ENCODE assay signal across 10 cellular contexts in the genomic region with DNA sequence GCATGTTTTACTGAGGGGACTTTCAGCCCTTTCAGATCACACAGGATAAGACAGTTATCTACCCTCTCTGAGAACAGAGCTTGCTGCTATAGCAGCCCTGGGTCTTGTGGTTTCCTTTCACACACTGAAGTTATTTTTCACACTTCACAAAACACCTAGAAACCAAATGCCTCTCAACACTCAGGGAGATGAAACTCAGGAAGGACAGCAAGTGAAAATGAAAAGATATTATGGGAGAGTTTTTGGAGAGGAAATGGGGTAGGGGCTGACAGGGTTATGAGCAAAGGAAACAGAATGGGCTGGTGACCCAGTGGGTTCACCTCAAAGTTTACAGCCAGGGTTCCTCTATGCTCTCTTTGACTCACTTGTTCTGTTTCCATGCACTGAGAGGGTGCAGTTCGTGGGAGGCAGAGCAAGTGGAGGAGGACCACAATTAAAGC. TPM values are rescaled to one million over a fixed set of nuclear protein-coding genes. Genes with fewer than 3 reads are reported as not detected.
DNase-seq lines count a peak whose midpoint lies in the region; ATAC-seq, FAIRE-seq and TF ChIP-seq lines count a peak whose summit lies in the region.
"Had no signal": no experiment of that assay in that cellular context is flagged by ENCODE, and none has a peak within 500 bp of the region (broad histone marks: within the 10 kb centered on the region; RNA-seq: fewer than 3 reads in every experiment).

No MANE protein-coding gene starts in this region.

- no peaks in the 10 kb centered on the region for H3K27me3 ChIP-seq in small intestine (ENCODE audit: control insufficient read depth in 2 of 2, insufficient read depth in 2 of 2, low read length in 2 of 2)
- no peaks in the 10 kb centered on the region for H3K27me3 ChIP-seq in thyroid gland

- 21 to 32% (median 27%) methylated on average over 1 of the region's 1 CpG for WGBS in small intestine, 3 donors
- 58 to 71% methylated on average over 1 of the region's 1 CpG for WGBS in thyroid gland, 2 donors

- H3K9me3 Mint-ChIP-seq in stimulated activated naive B cell treated with anti-CD40 and anti-IgM and Interleukin-4, amounts not matched to agents 10 μg/mL and 1 μg/mL and 100 μg/mL, for 72 hours = peaks cover 0 to 4% of the 10 kb centered on the region in 2 donors

- H3K4me3 ChIP-seq in small intestine (ENCODE audit: low read depth in 1 of 2, low read length in 2 of 2) = no peak overlapping the region
- no peak overlapping the region for H3K4me3 ChIP-seq in thyroid gland (replicated peaks in 1 of 3)
- H3K4me3 ChIP-seq: thoracic aorta had no signal

- H3K9me3 ChIP-seq in small intestine (ENCODE audit: control insufficient read depth, low read depth) (no peaks in the 10 kb centered on the region), thyroid gland (no peaks in the 10 kb centered on the region)
- H3K9me3 ChIP-seq: thoracic aorta had no signal

- H3K27ac Mint-ChIP-seq in stimulated activated naive B cell treated with anti-CD40 and anti-IgM and Interleukin-4, amounts not matched to agents 10 μg/mL and 1 μg/mL and 100 μg/mL, for 72 hours = no peak overlapping the region

- H3K4me1 Mint-ChIP-seq in stimulated activated naive B cell treated with anti-CD40 and anti-IgM and Interleukin-4, amounts not matched to agents 10 μg/mL and 1 μg/mL and 100 μg/mL, for 72 hours = peaks cover 10 to 12% of the 10 kb centered on the region in 2 donors

- TF ChIP-seq POLR2A in thyroid gland (IDR thresholded peaks at IDR 0.05) = no peak

- no peaks in the 10 kb centered on the region for H3K27me3 Mint-ChIP-seq in stimulated activated naive B cell treated with anti-CD40 and anti-IgM and Interleukin-4, amounts not matched to agents 10 μg/mL and 1 μg/mL and 100 μg/mL, for 72 hours

- H3K36me3 ChIP-seq in small intestine (ENCODE audit: control insufficient read depth in 2 of 2, insufficient read depth in 2 of 2, low read length in 2 of 2) (no peaks in the 10 kb centered on the region), thyroid gland (no peaks in the 10 kb centered on the region)
- H3K36me3 ChIP-seq: thoracic aorta had no signal

- DNase-seq in activated CD4-positive, alpha-beta T cell treated with anti-CD3 and anti-CD28 coated beads for 1 hour = peak; percentile 59
- DNase-seq in small intestine = peak; percentile 73
- no peak for DNase-seq in HUDEP-2 (lab: John Stamatoyannopoulos, UW; ENCODE audit: unreplicated experiment in 76 of 76)
- DNase-seq in stimulated activated naive B cell treated with anti-CD40 and anti-IgM and Interleukin-4, amounts not matched to agents 10 μg/mL and 1 μg/mL and 100 μg/mL, for 72 hours = no peak
- DNase-seq in NCI-H2029 treated with DMSO at 0.1 percent for 48 hours (lab: John Stamatoyannopoulos, UW) = no peak
- DNase-seq in thyroid gland = no peak

- ATAC-seq in GM18502 (IDR thresholded peaks at IDR 0.05; ENCODE audit: poor library complexity, unreplicated experiment) (peak; percentile 77), HG02759 (IDR thresholded peaks at IDR 0.05; ENCODE audit: unreplicated experiment) (peak; percentile 84)
- ATAC-seq in stimulated activated naive B cell treated with anti-CD40 and anti-IgM and Interleukin-4, amounts not matched to agents 10 μg/mL and 1 μg/mL and 100 μg/mL, for 72 hours (replicated peaks) = no peak

- intact Hi-C loops in thyroid gland (cut with DNase I) = no loop called here

- FAIRE-seq in small intestine (lab: Jason Lieb, UNC) = no peak

- no peak for TF ChIP-seq CTCF in thyroid gland (IDR thresholded peaks at IDR 0.05)

- peaks cover 0 to 2% of the 10 kb centered on the region in 2 donors for H3K36me3 Mint-ChIP-seq in stimulated activated naive B cell treated with anti-CD40 and anti-IgM and Interleukin-4, amounts not matched to agents 10 μg/mL and 1 μg/mL and 100 μg/mL, for 72 hours

- H3K27ac ChIP-seq in small intestine (ENCODE audit: low read depth in 1 of 2, low read length in 1 of 2) (peak overlapping the region; percentile 17 to 47), thyroid gland (no peak overlapping the region)
- H3K27ac ChIP-seq: thoracic aorta, VCaP had no signal

- H3K4me1 ChIP-seq in small intestine (ENCODE audit: control insufficient read depth in 2 of 2, insufficient read depth in 1 of 2, low read depth in 1 of 2, low read length in 1 of 2) (no peaks in the 10 kb centered on the region), thyroid gland (no peaks in the 10 kb centered on the region)

- H3K4me3 Mint-ChIP-seq in stimulated activated naive B cell treated with anti-CD40 and anti-IgM and Interleukin-4, amounts not matched to agents 10 μg/mL and 1 μg/mL and 100 μg/mL, for 72 hours = no peak overlapping the region

RNA-seq across cellular contexts. Expression of a gene that starts 17.0 kb away (rescaled TPM):
- polyA plus RNA-seq in small intestine = 10 to 100 TPM in 1 of 3 donors, 1 to 10 TPM in 2; 3.8 to 14.1 (median 9.5) TPM
- 10 to 100 TPM in 2 of 4 donors, 1 to 10 TPM in 2; 6.7 to 32.4 (median 10.4) TPM for total RNA-seq in thyroid gland

RNA-seq across cellular contexts. Expression of a gene that starts 36.3 kb away (rescaled TPM):
- 10 to 100 TPM in 2 of 3 donors, 1 to 10 TPM in 1; 3.8 to 28.1 (median 13.8) TPM for polyA plus RNA-seq in small intestine
- total RNA-seq in thyroid gland = 10 to 100 TPM; 17.7 to 73.6 (median 45.0) TPM

RNA-seq across cellular contexts. Expression of a gene that starts 47.9 kb away (rescaled TPM):
- polyA plus RNA-seq in small intestine = 1 to 10 TPM in 2 of 3 donors, under 1 TPM in 1; 0.89 to 7.5 (median 4.3) TPM
- 10 to 100 TPM in 2 of 4 donors, 1 to 10 TPM in 2; 6.7 to 23.6 (median 9.6) TPM for total RNA-seq in thyroid gland

Comparison
In these comparisons a context has a peak if more than half of its experiments do, and no peak if none do; other contexts are left out.
1. ATAC-seq: peak in GM18502 (single experiment) and HG02759 (single experiment); none in stimulated activated naive B cell treated with anti-CD40 and anti-IgM and Interleukin-4, amounts not matched to agents 10 μg/mL and 1 μg/mL and 100 μg/mL, for 72 hours (0 of 2).
2. DNase-seq: peak in activated CD4-positive, alpha-beta T cell treated with anti-CD3 and anti-CD28 coated beads for 1 hour (single experiment) and small intestine (single experiment); none in HUDEP-2 (0 of 76), stimulated activated naive B cell treated with anti-CD40 and anti-IgM and Interleukin-4, amounts not matched to agents 10 μg/mL and 1 μg/mL and 100 μg/mL, for 72 hours (single experiment), NCI-H2029 treated with DMSO at 0.1 percent for 48 hours (single experiment) and thyroid gland (0 of 2).
3. H3K27ac ChIP-seq: peak in small intestine (2 of 2); none in thyroid gland (0 of 3).